26 cellular contexts compared by ENCODE assay signal in the genomic region with DNA sequence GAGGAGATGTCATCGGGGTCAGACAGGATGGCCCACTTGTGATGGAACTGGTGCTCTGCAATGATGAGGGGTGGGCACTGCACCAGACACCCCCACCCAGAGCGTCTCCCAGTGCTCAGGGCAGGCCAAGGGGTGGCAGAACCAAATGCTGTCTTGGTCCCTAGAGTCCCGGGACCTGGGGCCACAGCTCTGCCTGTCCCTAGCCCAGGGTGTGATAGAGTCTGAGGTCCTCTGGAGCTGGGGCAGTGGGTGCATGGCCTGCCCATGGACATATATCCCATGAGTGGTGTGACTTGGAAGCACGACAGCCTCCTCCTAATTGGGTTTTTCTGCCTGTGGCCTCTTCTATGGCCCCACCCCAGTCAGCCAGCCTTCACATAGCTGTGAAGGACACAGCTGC. TPM values are rescaled to one million over a fixed set of nuclear protein-coding genes. Genes with fewer than 3 reads are reported as not detected.
"Had no signal": no experiment of that assay in that cellular context is flagged by ENCODE, and none has a peak within 500 bp of the region (broad histone marks: within the 10 kb centered on the region; RNA-seq: fewer than 3 reads in every experiment).

No MANE protein-coding gene starts in this region.

- H3K36me3 ChIP-seq: left ventricle myocardium inferior, neutrophil, right atrium auricular region, right lobe of liver, stomach, thyroid gland, transverse colon, upper lobe of left lung, vagina had no signal

- H3K27me3 ChIP-seq: neutrophil, right atrium auricular region, right lobe of liver, stomach, testis, thyroid gland, transverse colon, upper lobe of left lung, vagina had no signal

- H3K27ac ChIP-seq: left ventricle myocardium inferior, neutrophil, parathyroid adenoma, right atrium auricular region, right lobe of liver, stomach, testis, thyroid gland, transverse colon, upper lobe of left lung, vagina had no signal

- H3K4me1 ChIP-seq: parathyroid adenoma, stomach, thyroid gland, transverse colon, upper lobe of left lung, vagina had no signal

- ATAC-seq: mucosa of descending colon; naive thymus-derived CD8-positive, alpha-beta T cell; stimulated activated naive B cell treated with anti-CD40 and anti-IgM and Interleukin-4, amounts not matched to agents 10 μg/mL and 1 μg/mL and 100 μg/mL, for 72 hours; stimulated activated naive CD8-positive, alpha-beta T cell treated with anti-CD3 and anti-CD28 coated beads, Interleukin-15, Interleukin-2, amounts not matched to agents 100 U/mL and 50 U/mL, for 24 hours had no signal

- H2AFZ ChIP-seq: parathyroid adenoma had no signal

- H3K9me3 ChIP-seq: left ventricle myocardium inferior, mucosa of descending colon, neutrophil, right atrium auricular region, right lobe of liver, stomach, testis, thyroid gland, transverse colon, upper lobe of left lung, vagina had no signal

- H3K9ac ChIP-seq: parathyroid adenoma had no signal

- H3K4me2 ChIP-seq: smooth muscle cell had no signal

- H3K79me2 ChIP-seq: parathyroid adenoma had no signal

- DNase-seq: hypothalamus; immature natural killer cell; left ventricle myocardium inferior; mesendoderm; naive thymus-derived CD8-positive, alpha-beta T cell; occipital lobe; stimulated activated CD4-positive, alpha-beta T cell treated with anti-CD3 and anti-CD28 coated beads, Interleukin-15, amount 100 ng/mL, for 24 hours; stimulated activated CD4-positive, alpha-beta T cell treated with anti-CD3 and anti-CD28 coated beads, Interleukin-2, amount 100 ng/mL, for 24 hours; stimulated activated CD4-positive, alpha-beta T cell treated with anti-CD3 and anti-CD28 coated beads, Interleukin-4, amount 100 ng/mL, for 1 hour; stimulated activated naive B cell treated with anti-CD40 and anti-IgM and Interleukin-4, amounts not matched to agents 10 μg/mL and 1 μg/mL and 100 μg/mL, for 72 hours; stimulated activated naive CD8-positive, alpha-beta T cell treated with anti-CD3 and anti-CD28 coated beads, Interleukin-15, Interleukin-2, amounts not matched to agents 100 U/mL and 50 U/mL, for 24 hours; stomach; thyroid gland; transverse colon; upper lobe of left lung had no signal

- H3K4me3 ChIP-seq: left ventricle myocardium inferior, lung, mucosa of descending colon, right atrium auricular region, right lobe of liver, smooth muscle cell, stomach, testis, thyroid gland, transverse colon, upper lobe of left lung, vagina had no signal

RNA-seq across cellular contexts. Expression of gene OTOF, which starts 6.7 kb away (rescaled TPM):
- total RNA-seq: kidney epithelial cell, left ventricle myocardium inferior, osteocyte, smooth muscle cell had no signal
